In genomic region chr5:175729829-175730277, GRCh38 we compare ENCODE assay signal across 1 cellular context.
A peak's percentile ranks its signal among the peaks of the same experiment; 100 is the strongest.
TF ChIP-seq lines count a peak whose summit lies in the region.

No MANE protein-coding gene starts in this region.

TF ChIP-seq in HepG2, 621 proteins besides CTCF, POLR2A, EP300 and RAD21 (continued from another document and continues in another):
- no peak for TF ChIP-seq ARNT (IDR thresholded peaks at IDR 0.05)
- TF ChIP-seq ZNF512B (CRISPR knock-in tag; IDR thresholded peaks at IDR 0.05; ENCODE audit: borderline replicate concordance): 0 out of 2 replicates have a peak, but pooled peaks have one; percentile 44
- TF ChIP-seq NONO (IDR thresholded peaks at IDR 0.05): no peak
- TF ChIP-seq NONO (CRISPR knock-in tag; conservative IDR thresholded peaks at IDR 0.05): 0 out of 2 replicates have a peak, but pooled peaks have one; percentile 53
- TF ChIP-seq ARNT2 (CRISPR knock-in tag; IDR thresholded peaks at IDR 0.05; ENCODE audit: low read depth): no peak
- TF ChIP-seq ZNF879 (CRISPR knock-in tag; IDR thresholded peaks at IDR 0.05): no peak
- TF ChIP-seq TRAFD1 (CRISPR knock-in tag; IDR thresholded peaks at IDR 0.05; ENCODE audit: borderline replicate concordance): no peak
- no peak for TF ChIP-seq ZNF143 (CRISPR knock-in tag; IDR thresholded peaks at IDR 0.05)
- TF ChIP-seq SALL2 (CRISPR knock-in tag; IDR thresholded peaks at IDR 0.05): peak; percentile 87; the same call in 1 of the 2 replicates
- TF ChIP-seq, protein P1, sequence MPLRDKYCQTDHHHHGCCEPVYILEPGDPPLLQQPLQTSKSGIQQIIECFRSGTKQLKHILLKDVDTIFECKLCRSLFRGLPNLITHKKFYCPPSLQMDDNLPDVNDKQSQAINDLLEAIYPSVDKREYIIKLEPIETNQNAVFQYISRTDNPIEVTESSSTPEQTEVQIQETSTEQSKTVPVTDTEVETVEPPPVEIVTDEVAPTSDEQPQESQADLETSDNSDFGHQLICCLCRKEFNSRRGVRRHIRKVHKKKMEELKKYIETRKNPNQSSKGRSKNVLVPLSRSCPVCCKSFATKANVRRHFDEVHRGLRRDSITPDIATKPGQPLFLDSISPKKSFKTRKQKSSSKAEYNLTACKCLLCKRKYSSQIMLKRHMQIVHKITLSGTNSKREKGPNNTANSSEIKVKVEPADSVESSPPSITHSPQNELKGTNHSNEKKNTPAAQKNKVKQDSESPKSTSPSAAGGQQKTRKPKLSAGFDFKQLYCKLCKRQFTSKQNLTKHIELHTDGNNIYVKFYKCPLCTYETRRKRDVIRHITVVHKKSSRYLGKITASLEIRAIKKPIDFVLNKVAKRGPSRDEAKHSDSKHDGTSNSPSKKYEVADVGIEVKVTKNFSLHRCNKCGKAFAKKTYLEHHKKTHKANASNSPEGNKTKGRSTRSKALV (CRISPR knock-in tag; IDR thresholded peaks at IDR 0.05): peak; percentile 63; the same call in 1 of the 2 replicates
- TF ChIP-seq PITX1 (CRISPR knock-in tag; IDR thresholded peaks at IDR 0.05): peak; percentile 52; the same call in 1 of the 2 replicates
- TF ChIP-seq, protein P2, sequence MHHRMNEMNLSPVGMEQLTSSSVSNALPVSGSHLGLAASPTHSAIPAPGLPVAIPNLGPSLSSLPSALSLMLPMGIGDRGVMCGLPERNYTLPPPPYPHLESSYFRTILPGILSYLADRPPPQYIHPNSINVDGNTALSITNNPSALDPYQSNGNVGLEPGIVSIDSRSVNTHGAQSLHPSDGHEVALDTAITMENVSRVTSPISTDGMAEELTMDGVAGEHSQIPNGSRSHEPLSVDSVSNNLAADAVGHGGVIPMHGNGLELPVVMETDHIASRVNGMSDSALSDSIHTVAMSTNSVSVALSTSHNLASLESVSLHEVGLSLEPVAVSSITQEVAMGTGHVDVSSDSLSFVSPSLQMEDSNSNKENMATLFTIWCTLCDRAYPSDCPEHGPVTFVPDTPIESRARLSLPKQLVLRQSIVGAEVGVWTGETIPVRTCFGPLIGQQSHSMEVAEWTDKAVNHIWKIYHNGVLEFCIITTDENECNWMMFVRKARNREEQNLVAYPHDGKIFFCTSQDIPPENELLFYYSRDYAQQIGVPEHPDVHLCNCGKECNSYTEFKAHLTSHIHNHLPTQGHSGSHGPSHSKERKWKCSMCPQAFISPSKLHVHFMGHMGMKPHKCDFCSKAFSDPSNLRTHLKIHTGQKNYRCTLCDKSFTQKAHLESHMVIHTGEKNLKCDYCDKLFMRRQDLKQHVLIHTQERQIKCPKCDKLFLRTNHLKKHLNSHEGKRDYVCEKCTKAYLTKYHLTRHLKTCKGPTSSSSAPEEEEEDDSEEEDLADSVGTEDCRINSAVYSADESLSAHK (CRISPR knock-in tag; IDR thresholded peaks at IDR 0.05; ENCODE audit: borderline replicate concordance): no peak
- TF ChIP-seq ERF (CRISPR knock-in tag; IDR thresholded peaks at IDR 0.05): peak; percentile 41; the same call in 1 of the 2 replicates
- peak; percentile 45; the same call in 1 of the 2 replicates for TF ChIP-seq MYC (CRISPR knock-in tag; IDR thresholded peaks at IDR 0.05; ENCODE audit: borderline replicate concordance)
- no peak for TF ChIP-seq BRD4 (CRISPR knock-in tag; IDR thresholded peaks at IDR 0.05)
- no peak for TF ChIP-seq ZNF577 (CRISPR knock-in tag; IDR thresholded peaks at IDR 0.05; ENCODE audit: borderline replicate concordance, low read depth)
- TF ChIP-seq ZNF598 (CRISPR knock-in tag; IDR thresholded peaks at IDR 0.05; ENCODE audit: borderline replicate concordance): peak; percentile 69; the same call in 1 of the 2 replicates
- 0 out of 2 replicates have a peak, but pooled peaks have one; percentile 41 for TF ChIP-seq ZNF430 (CRISPR knock-in tag; IDR thresholded peaks at IDR 0.05)
- no peak for TF ChIP-seq ZNF503 (CRISPR knock-in tag; IDR thresholded peaks at IDR 0.05)
- peak; percentile 44; the same call in 1 of the 2 replicates for TF ChIP-seq NFKB2 (CRISPR knock-in tag; IDR thresholded peaks at IDR 0.05; ENCODE audit: borderline replicate concordance)
- TF ChIP-seq ATF6 (CRISPR knock-in tag; conservative IDR thresholded peaks at IDR 0.05): no peak
- TF ChIP-seq KAT7 (CRISPR knock-in tag; IDR thresholded peaks at IDR 0.05; ENCODE audit: borderline replicate concordance): no peak
- no peak for TF ChIP-seq ZNF564 (CRISPR knock-in tag; IDR thresholded peaks at IDR 0.05)
- peak; percentile 36; the same call in 1 of the 2 replicates for TF ChIP-seq RXRB (CRISPR knock-in tag; IDR thresholded peaks at IDR 0.05; ENCODE audit: borderline replicate concordance)
- TF ChIP-seq ZNF235 (CRISPR knock-in tag; IDR thresholded peaks at IDR 0.05; ENCODE audit: borderline replicate concordance): no peak
- TF ChIP-seq, protein P3, sequence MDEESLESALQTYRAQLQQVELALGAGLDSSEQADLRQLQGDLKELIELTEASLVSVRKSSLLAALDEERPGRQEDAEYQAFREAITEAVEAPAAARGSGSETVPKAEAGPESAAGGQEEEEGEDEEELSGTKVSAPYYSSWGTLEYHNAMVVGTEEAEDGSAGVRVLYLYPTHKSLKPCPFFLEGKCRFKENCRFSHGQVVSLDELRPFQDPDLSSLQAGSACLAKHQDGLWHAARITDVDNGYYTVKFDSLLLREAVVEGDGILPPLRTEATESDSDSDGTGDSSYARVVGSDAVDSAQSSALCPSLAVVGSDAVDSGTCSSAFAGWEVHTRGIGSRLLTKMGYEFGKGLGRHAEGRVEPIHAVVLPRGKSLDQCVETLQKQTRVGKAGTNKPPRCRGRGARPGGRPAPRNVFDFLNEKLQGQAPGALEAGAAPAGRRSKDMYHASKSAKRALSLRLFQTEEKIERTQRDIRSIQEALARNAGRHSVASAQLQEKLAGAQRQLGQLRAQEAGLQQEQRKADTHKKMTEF (CRISPR knock-in tag; IDR thresholded peaks at IDR 0.05): 0 out of 2 replicates have a peak, but pooled peaks have one; percentile 18
- TF ChIP-seq BHLHE40 (IDR thresholded peaks at IDR 0.05; ENCODE audit: low read length): peak; percentile 52; the same call in 1 of the 2 replicates
- no peak for TF ChIP-seq CHD4 (IDR thresholded peaks at IDR 0.05; ENCODE audit: borderline replicate concordance, low read length)
- TF ChIP-seq ZNF782 (CRISPR knock-in tag; IDR thresholded peaks at IDR 0.05; ENCODE audit: borderline replicate concordance): no peak
- TF ChIP-seq FOXA3 (CRISPR knock-in tag; IDR thresholded peaks at IDR 0.05): peak; percentile 31; the same call in 1 of the 2 replicates
- TF ChIP-seq ARNTL (CRISPR knock-in tag; IDR thresholded peaks at IDR 0.05): 0 out of 2 replicates have a peak, but pooled peaks have one; percentile 23
- TF ChIP-seq ZBTB1 (CRISPR knock-in tag; IDR thresholded peaks at IDR 0.05; ENCODE audit: borderline replicate concordance): no peak
- TF ChIP-seq ZNF501 (CRISPR knock-in tag; IDR thresholded peaks at IDR 0.05): peak; percentile 22; the same call in 1 of the 2 replicates
- TF ChIP-seq ZNF547 (CRISPR knock-in tag; IDR thresholded peaks at IDR 0.05): 0 out of 2 replicates have a peak, but pooled peaks have one; percentile 21
- TF ChIP-seq ZNF256 (CRISPR knock-in tag; conservative IDR thresholded peaks at IDR 0.05): no peak
- TF ChIP-seq HNRNPK (IDR thresholded peaks at IDR 0.05; ENCODE audit: low read depth, low read length, poor library complexity, severe bottlenecking): no peak
- TF ChIP-seq, protein P4, sequence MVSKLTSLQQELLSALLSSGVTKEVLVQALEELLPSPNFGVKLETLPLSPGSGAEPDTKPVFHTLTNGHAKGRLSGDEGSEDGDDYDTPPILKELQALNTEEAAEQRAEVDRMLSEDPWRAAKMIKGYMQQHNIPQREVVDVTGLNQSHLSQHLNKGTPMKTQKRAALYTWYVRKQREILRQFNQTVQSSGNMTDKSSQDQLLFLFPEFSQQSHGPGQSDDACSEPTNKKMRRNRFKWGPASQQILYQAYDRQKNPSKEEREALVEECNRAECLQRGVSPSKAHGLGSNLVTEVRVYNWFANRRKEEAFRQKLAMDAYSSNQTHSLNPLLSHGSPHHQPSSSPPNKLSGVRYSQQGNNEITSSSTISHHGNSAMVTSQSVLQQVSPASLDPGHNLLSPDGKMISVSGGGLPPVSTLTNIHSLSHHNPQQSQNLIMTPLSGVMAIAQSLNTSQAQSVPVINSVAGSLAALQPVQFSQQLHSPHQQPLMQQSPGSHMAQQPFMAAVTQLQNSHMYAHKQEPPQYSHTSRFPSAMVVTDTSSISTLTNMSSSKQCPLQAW (CRISPR knock-in tag; IDR thresholded peaks at IDR 0.05): 0 out of 2 replicates have a peak, but pooled peaks have one; percentile 20
- TF ChIP-seq GATAD2A (CRISPR knock-in tag; IDR thresholded peaks at IDR 0.05): peak; percentile 41; the same call in 1 of the 2 replicates
- peak; percentile 27 for TF ChIP-seq ZNF883 (CRISPR knock-in tag; IDR thresholded peaks at IDR 0.05; ENCODE audit: not compliant biosample characterization)
- TF ChIP-seq, protein P5, sequence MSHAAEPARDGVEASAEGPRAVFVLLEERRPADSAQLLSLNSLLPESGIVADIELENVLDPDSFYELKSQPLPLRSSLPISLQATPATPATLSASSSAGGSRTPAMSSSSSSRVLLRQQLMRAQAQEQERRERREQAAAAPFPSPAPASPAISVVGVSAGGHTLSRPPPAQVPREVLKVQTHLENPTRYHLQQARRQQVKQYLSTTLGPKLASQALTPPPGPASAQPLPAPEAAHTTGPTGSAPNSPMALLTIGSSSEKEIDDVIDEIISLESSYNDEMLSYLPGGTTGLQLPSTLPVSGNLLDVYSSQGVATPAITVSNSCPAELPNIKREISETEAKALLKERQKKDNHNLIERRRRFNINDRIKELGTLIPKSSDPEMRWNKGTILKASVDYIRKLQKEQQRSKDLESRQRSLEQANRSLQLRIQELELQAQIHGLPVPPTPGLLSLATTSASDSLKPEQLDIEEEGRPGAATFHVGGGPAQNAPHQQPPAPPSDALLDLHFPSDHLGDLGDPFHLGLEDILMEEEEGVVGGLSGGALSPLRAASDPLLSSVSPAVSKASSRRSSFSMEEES (CRISPR knock-in tag; IDR thresholded peaks at IDR 0.05): no peak
- TF ChIP-seq, protein P6, sequence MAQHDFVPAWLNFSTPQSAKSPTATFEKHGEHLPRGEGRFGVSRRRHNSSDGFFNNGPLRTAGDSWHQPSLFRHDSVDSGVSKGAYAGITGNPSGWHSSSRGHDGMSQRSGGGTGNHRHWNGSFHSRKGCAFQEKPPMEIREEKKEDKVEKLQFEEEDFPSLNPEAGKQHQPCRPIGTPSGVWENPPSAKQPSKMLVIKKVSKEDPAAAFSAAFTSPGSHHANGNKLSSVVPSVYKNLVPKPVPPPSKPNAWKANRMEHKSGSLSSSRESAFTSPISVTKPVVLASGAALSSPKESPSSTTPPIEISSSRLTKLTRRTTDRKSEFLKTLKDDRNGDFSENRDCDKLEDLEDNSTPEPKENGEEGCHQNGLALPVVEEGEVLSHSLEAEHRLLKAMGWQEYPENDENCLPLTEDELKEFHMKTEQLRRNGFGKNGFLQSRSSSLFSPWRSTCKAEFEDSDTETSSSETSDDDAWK (CRISPR knock-in tag; IDR thresholded peaks at IDR 0.05): no peak
- 0 out of 2 replicates have a peak, but pooled peaks have one; percentile 3 for TF ChIP-seq HOXA5 (CRISPR knock-in tag; IDR thresholded peaks at IDR 0.05)
- no peak for TF ChIP-seq ZNF468 (CRISPR knock-in tag; IDR thresholded peaks at IDR 0.05)
